Comparison of ENCODE assay signal across 1 cellular context in genomic region chr7:152025077-152025936, GRCh38.
A peak's percentile ranks its signal among the peaks of the same experiment; 100 is the strongest.
TF ChIP-seq lines count a peak whose summit lies in the region.

Gene GALNT11, plus strand, starts transcription at chr7:152025674. Its CDS starts 68,554 bp downstream, at chr7:152094228.

TF ChIP-seq in HEK293, 187 proteins besides CTCF, POLR2A, EP300 and RAD21 (continued from another document):
- TF ChIP-seq SP7 (tag by site-specific recombination; IDR thresholded peaks at IDR 0.05) (peak; percentile 80), ZNF48 (tag by site-specific recombination; IDR thresholded peaks at IDR 0.05) (no peak), MZF1 (tag by site-specific recombination; IDR thresholded peaks at IDR 0.05; ENCODE audit: borderline replicate concordance) (peak; percentile 86), ZNF132 (tag by site-specific recombination; IDR thresholded peaks at IDR 0.05; ENCODE audit: borderline replicate concordance) (no peak), ZNF404 (tag by site-specific recombination; IDR thresholded peaks at IDR 0.05) (no peak), ZNF133 (tag by site-specific recombination; IDR thresholded peaks at IDR 0.05) (no peak), ZBTB1 (tag by site-specific recombination; IDR thresholded peaks at IDR 0.05) (no peak), ZNF600 (tag by site-specific recombination; IDR thresholded peaks at IDR 0.05) (peak; percentile 77; the same call in 1 of the 2 replicates), WT1 (tag by site-specific recombination; IDR thresholded peaks at IDR 0.05) (0 out of 2 replicates have a peak, but pooled peaks have one; percentile 28), ZNF571 (tag by site-specific recombination; IDR thresholded peaks at IDR 0.05) (no peak), ZNF529 (tag by site-specific recombination; IDR thresholded peaks at IDR 0.05; ENCODE audit: insufficient replicate concordance) (no peak), GLIS2 (tag by site-specific recombination; IDR thresholded peaks at IDR 0.05) (peak; percentile 89), ZNF518A (tag by site-specific recombination; conservative IDR thresholded peaks at IDR 0.05; ENCODE audit: low read depth) (no peak), GLI4 (tag by site-specific recombination; IDR thresholded peaks at IDR 0.05) (0 out of 2 replicates have a peak, but pooled peaks have one; percentile 38), ZNF19 (tag by site-specific recombination; IDR thresholded peaks at IDR 0.05; ENCODE audit: low read depth) (no peak), ZNF114 (tag by site-specific recombination; IDR thresholded peaks at IDR 0.05) (no peak), ZNF112 (tag by site-specific recombination; IDR thresholded peaks at IDR 0.05) (no peak)
- TF ChIP-seq, protein P1, sequence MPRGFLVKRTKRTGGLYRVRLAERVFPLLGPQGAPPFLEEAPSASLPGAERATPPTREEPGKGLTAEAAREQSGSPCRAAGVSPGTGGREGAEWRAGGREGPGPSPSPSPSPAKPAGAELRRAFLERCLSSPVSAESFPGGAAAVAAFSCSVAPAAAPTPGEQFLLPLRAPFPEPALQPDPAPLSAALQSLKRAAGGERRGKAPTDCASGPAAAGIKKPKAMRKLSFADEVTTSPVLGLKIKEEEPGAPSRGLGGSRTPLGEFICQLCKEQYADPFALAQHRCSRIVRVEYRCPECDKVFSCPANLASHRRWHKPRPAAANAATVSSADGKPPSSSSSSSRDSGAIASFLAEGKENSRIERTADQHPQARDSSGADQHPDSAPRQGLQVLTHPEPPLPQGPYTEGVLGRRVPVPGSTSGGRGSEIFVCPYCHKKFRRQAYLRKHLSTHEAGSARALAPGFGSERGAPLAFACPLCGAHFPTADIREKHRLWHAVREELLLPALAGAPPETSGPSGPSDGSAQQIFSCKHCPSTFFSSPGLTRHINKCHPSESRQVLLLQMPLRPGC (tag by site-specific recombination; IDR thresholded peaks at IDR 0.05), result no peak
- TF ChIP-seq, protein P2, sequence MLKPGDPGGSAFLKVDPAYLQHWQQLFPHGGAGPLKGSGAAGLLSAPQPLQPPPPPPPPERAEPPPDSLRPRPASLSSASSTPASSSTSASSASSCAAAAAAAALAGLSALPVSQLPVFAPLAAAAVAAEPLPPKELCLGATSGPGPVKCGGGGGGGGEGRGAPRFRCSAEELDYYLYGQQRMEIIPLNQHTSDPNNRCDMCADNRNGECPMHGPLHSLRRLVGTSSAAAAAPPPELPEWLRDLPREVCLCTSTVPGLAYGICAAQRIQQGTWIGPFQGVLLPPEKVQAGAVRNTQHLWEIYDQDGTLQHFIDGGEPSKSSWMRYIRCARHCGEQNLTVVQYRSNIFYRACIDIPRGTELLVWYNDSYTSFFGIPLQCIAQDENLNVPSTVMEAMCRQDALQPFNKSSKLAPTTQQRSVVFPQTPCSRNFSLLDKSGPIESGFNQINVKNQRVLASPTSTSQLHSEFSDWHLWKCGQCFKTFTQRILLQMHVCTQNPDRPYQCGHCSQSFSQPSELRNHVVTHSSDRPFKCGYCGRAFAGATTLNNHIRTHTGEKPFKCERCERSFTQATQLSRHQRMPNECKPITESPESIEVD (tag by site-specific recombination; IDR thresholded peaks at IDR 0.05), result no peak
- TF ChIP-seq, protein P3, sequence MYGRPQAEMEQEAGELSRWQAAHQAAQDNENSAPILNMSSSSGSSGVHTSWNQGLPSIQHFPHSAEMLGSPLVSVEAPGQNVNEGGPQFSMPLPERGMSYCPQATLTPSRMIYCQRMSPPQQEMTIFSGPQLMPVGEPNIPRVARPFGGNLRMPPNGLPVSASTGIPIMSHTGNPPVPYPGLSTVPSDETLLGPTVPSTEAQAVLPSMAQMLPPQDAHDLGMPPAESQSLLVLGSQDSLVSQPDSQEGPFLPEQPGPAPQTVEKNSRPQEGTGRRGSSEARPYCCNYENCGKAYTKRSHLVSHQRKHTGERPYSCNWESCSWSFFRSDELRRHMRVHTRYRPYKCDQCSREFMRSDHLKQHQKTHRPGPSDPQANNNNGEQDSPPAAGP (tag by site-specific recombination; IDR thresholded peaks at IDR 0.05), result 0 out of 2 replicates have a peak, but pooled peaks have one; percentile 37
